Comparison of ENCODE assay signal across 15 cellular contexts in the genomic region with DNA sequence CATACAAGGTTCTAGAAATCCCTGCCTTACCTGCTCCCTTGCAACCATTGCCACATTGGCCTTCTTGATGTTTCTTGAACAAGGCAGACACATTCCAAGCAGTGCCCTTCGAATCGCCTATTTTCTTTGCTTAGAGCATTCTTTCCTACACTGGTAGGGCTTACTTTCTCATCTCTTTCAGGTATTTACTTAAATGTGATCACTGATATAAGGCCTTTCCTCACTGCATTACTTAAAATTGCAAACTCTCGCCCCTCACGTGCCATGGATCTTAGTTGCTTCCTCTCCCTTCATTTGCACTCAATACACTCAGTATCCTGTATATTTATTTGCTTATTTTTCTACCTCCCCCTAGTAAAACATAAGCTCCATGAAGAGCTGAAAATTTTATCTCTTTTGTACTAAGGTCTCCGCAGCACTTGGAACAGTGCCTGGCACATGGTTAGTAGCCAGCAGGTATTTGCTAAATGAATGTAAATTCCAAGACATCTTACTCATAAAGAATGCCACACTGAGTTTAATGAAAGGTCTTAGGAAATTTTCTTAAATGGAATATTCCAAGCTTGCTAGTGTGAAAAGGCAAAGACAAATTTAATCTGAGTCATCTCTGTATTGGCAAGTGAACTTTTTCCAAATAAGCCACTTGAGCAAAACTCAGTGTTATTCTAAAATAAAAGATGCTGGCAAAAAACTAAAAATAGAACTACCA. TPM values are rescaled to one million over a fixed set of nuclear protein-coding genes. Genes with fewer than 3 reads are reported as not detected.
DNase-seq lines count a peak whose midpoint lies in the region; ATAC-seq, FAIRE-seq and TF ChIP-seq lines count a peak whose summit lies in the region.
"Had no signal": no experiment of that assay in that cellular context is flagged by ENCODE, and none has a peak within 500 bp of the region (broad histone marks: within the 10 kb centered on the region; RNA-seq: fewer than 3 reads in every experiment).

No MANE protein-coding gene starts in this region.

- peaks cover 7% of the 10 kb centered on the region for H3K9me3 Mint-ChIP-seq in chondrocyte (ENCODE audit: low read depth)
- H3K9me3 Mint-ChIP-seq in mesothelial cell of epicardium, result peaks cover 12% of the 10 kb centered on the region

- in situ Hi-C loops in GM13977 (cut with MboI; ENCODE audit: low pct_unique_long_range_greater_than_20kb, low sequenced_read_pairs, unreplicated experiment), result no loop called here

- TF ChIP-seq CTCF in AG09309 (IDR thresholded peaks at IDR 0.05; ENCODE audit: control insufficient read depth, insufficient read depth, low read depth, low read length, missing control alignments) (no peak), chondrocyte (IDR thresholded peaks at IDR 0.05) (no peak), mesothelial cell of epicardium (IDR thresholded peaks at IDR 0.05; ENCODE audit: unreplicated experiment) (no peak), GM13977 (IDR thresholded peaks at IDR 0.05; ENCODE audit: extremely low read depth, insufficient read depth, missing control alignments) (no peak)

- peak; percentile 72 for FAIRE-seq in HTR-8/SVneo (lab: Jason Lieb, UNC)
- FAIRE-seq: GM12892 had no signal

- no peak for ATAC-seq in HG02623 (IDR thresholded peaks at IDR 0.05; ENCODE audit: unreplicated experiment)
- ATAC-seq: gastrocnemius medialis, T-helper 17 cell had no signal

- no peak overlapping the region for H3K4me3 Mint-ChIP-seq in chondrocyte (ENCODE audit: unreplicated experiment)
- no peak overlapping the region for H3K4me3 Mint-ChIP-seq in mesothelial cell of epicardium
- H3K4me3 Mint-ChIP-seq: T-helper 17 cell had no signal

- H3K27ac Mint-ChIP-seq in chondrocyte (ENCODE audit: unreplicated experiment) (peak overlapping the region; percentile 67), mesothelial cell of epicardium (peak overlapping the region; percentile 17)
- H3K27ac Mint-ChIP-seq: T-helper 17 cell had no signal

- H3K4me3 ChIP-seq in AG09309 (ENCODE audit: control insufficient read depth, low read depth, low read length), result no peak overlapping the region
- H3K4me3 ChIP-seq: gastrocnemius medialis, skin epidermis had no signal

- H3K27me3 Mint-ChIP-seq in chondrocyte (ENCODE audit: low read depth), result no peaks in the 10 kb centered on the region
- H3K27me3 Mint-ChIP-seq in mesothelial cell of epicardium (ENCODE audit: low read depth), result no peaks in the 10 kb centered on the region
- H3K27me3 Mint-ChIP-seq: CD4-positive, CD25-positive, alpha-beta regulatory T cell; T-helper 17 cell had no signal

- H3K4me1 Mint-ChIP-seq in chondrocyte (ENCODE audit: low read depth) (peaks cover 33% of the 10 kb centered on the region), mesothelial cell of epicardium (peaks cover 20% of the 10 kb centered on the region)
- H3K4me1 Mint-ChIP-seq: CD4-positive, CD25-positive, alpha-beta regulatory T cell; T-helper 17 cell had no signal

- DNase-seq in AG09309 (ENCODE audit: low read depth) (peak; percentile 87), HTR-8/SVneo (ENCODE audit: insufficient read length, low spot score) (peak; percentile 23), chondrocyte (ENCODE audit: low spot score) (no peak), mesothelial cell of epicardium (ENCODE audit: low spot score in 2 of 2, unreplicated experiment in 2 of 2) (no peak), GM13977 (ENCODE audit: low spot score) (no peak), GM19240 (ENCODE audit: insufficient read length, low spot score) (no peak), KG1 (lab: John Stamatoyannopoulos, UW) (no peak)
- DNase-seq: amygdala; CD4-positive, CD25-positive, alpha-beta regulatory T cell; gastrocnemius medialis; NCI-H524 treated with DMSO at 0.1 percent for 48 hours; T-helper 17 cell had no signal

- no peaks in the 10 kb centered on the region for H3K36me3 Mint-ChIP-seq in chondrocyte (ENCODE audit: low read depth)
- H3K36me3 Mint-ChIP-seq in mesothelial cell of epicardium, result no peaks in the 10 kb centered on the region
- H3K36me3 Mint-ChIP-seq: CD4-positive, CD25-positive, alpha-beta regulatory T cell had no signal

RNA-seq across cellular contexts. Expression of a gene that starts 42.4 kb away (rescaled TPM):
- total RNA-seq in chondrocyte (11.8 to 23.4 TPM (median 12.1 TPM) in 3 replicates), mesothelial cell of epicardium (11.5 to 12.6 TPM (median 11.9 TPM) in 3 replicates)
- total RNA-seq: CD4-positive, CD25-positive, alpha-beta regulatory T cell; T-helper 17 cell had no signal

Comparison
In these comparisons a context has a peak if more than half of its experiments do, and no peak if none do; other contexts are left out.
1. DNase-seq: peak in AG09309 (single experiment) and HTR-8/SVneo (single experiment); none in chondrocyte (single experiment), mesothelial cell of epicardium (0 of 2), GM13977 (single experiment), GM19240 (single experiment) and KG1 (single experiment).